Comparison of ENCODE assay signal across 8 cellular contexts in genomic region chr16:9138731-9139501, GRCh38. TPM values are rescaled to one million over a fixed set of nuclear protein-coding genes. Genes with fewer than 3 reads are reported as not detected.
DNase-seq lines count a peak whose midpoint lies in the region; TF ChIP-seq lines count a peak whose summit lies in the region.

No MANE protein-coding gene starts in this region.

- 16% methylated on average over 21 of the region's 21 CpGs for WGBS in hepatocyte (ENCODE audit: low lambda C conversion rate, missing lambda C conversion rate)

- H3K4me2 ChIP-seq in hepatocyte: peak overlapping the region; percentile 77

- no peaks in the 10 kb centered on the region for H3K4me1 ChIP-seq in hepatocyte (ENCODE audit: insufficient read depth)

- H3K27ac ChIP-seq in hepatocyte: no peak overlapping the region

- no peak overlapping the region for H2AFZ ChIP-seq in hepatocyte

- no peaks in the 10 kb centered on the region for H4K20me1 ChIP-seq in hepatocyte (ENCODE audit: insufficient read depth, poor library complexity, severe bottlenecking)

- H3K79me2 ChIP-seq in hepatocyte: no peaks in the 10 kb centered on the region

- no peaks in the 10 kb centered on the region for H3K27me3 ChIP-seq in hepatocyte

- no peaks in the 10 kb centered on the region for H3K9me3 ChIP-seq in hepatocyte (ENCODE audit: low read depth)

- H3K9me2 ChIP-seq in hepatocyte (replicated peaks; ENCODE audit: insufficient read depth): no peaks in the 10 kb centered on the region

- no peaks in the 10 kb centered on the region for H3K36me3 ChIP-seq in hepatocyte (replicated peaks; ENCODE audit: insufficient read depth, low read depth)

- peak; percentile 31 to 61 for DNase-seq in SHP77 (lab: John Stamatoyannopoulos, UW)
- no peak for DNase-seq in SHP77 treated with DMSO at 0.1 percent for 48 hours (lab: John Stamatoyannopoulos, UW)
- peak; percentile 86 for DNase-seq in NAMALWA (ENCODE audit: low spot score)
- peak; percentile 28 to 62 (median 48) for DNase-seq in T-helper 2 cell
- peak; percentile 42 for DNase-seq in amniotic epithelial cell (ENCODE audit: low read depth)
- DNase-seq in hepatocyte (ENCODE audit: low spot score): peak; percentile 82
- DNase-seq in skeletal muscle cell (ENCODE audit: low read depth): no peak
- DNase-seq in GM19238 (ENCODE audit: insufficient read length, low spot score): no peak

- peak; percentile 93 for TF ChIP-seq CTCF in hepatocyte (IDR thresholded peaks at IDR 0.05; ENCODE audit: poor library complexity)

- no peak overlapping the region for H3K4me3 ChIP-seq in hepatocyte
- H3K4me3 ChIP-seq in skeletal muscle cell (ENCODE audit: low read depth, low read length): peak overlapping the region; percentile 31

RNA-seq across cellular contexts. Expression of gene HAPSTR1, which starts 47.5 kb away (rescaled TPM):
- 58.4 and 69.0 TPM in 2 replicates for total RNA-seq in hepatocyte
- polyA plus RNA-seq in hepatocyte: 20.2 and 21.4 TPM in 2 replicates

Comparison
In these comparisons a context has a peak if more than half of its experiments do, and no peak if none do; other contexts are left out.
1. DNase-seq: peak in SHP77 (2 of 2), NAMALWA (single experiment), T-helper 2 cell (5 of 5), amniotic epithelial cell (single experiment) and hepatocyte (single experiment); none in SHP77 treated with DMSO at 0.1 percent for 48 hours (single experiment), skeletal muscle cell (single experiment) and GM19238 (single experiment).